9 cellular contexts compared by ENCODE assay signal in genomic region chr22:42960146-42960509, GRCh38. TPM values are rescaled to one million over a fixed set of nuclear protein-coding genes. Genes with fewer than 3 reads are reported as not detected.
DNase-seq lines count a peak whose midpoint lies in the region; ATAC-seq and TF ChIP-seq lines count a peak whose summit lies in the region.
"Had no signal": no experiment of that assay in that cellular context is flagged by ENCODE, and none has a peak within 500 bp of the region (broad histone marks: within the 10 kb centered on the region; RNA-seq: fewer than 3 reads in every experiment).

No MANE protein-coding gene starts in this region.

- in situ Hi-C loops in brain microvascular endothelial cell (cut with HindIII; ENCODE audit: low pct_ligation_motif_present, low sequenced_read_pairs) = no loop called here
- in situ Hi-C loops in transverse colon (cut with MboI; ENCODE audit: low pct_ligation_motif_present in 1 of 4, low pct_unique_long_range_greater_than_20kb in 1 of 4, low sequenced_read_pairs in 3 of 4) = no loop called here

- no peaks in the 10 kb centered on the region for H3K9me3 Mint-ChIP-seq in activated naive CD4-positive, alpha-beta T cell treated with anti-CD3 and anti-CD28 coated beads for 36 hours
- H3K9me3 Mint-ChIP-seq in CD4-positive, alpha-beta memory T cell = no peaks in the 10 kb centered on the region

- no peaks in the 10 kb centered on the region for H3K79me2 ChIP-seq in MM.1S (ENCODE audit: low read length)

- no peaks in the 10 kb centered on the region for H3K9me2 ChIP-seq in MM.1S (replicated peaks; ENCODE audit: insufficient read depth, low read length)

- H3K4me1 ChIP-seq in lung (ENCODE audit: control insufficient read depth in 2 of 2, insufficient read depth in 2 of 2, low read length in 2 of 2) = peaks cover 18 to 20% of the 10 kb centered on the region in 2 donors
- H3K4me1 ChIP-seq in transverse colon = peaks cover 33 to 75% (median 42%) of the 10 kb centered on the region in 4 donors
- peaks cover 16% of the 10 kb centered on the region for H3K4me1 ChIP-seq in CD4-positive, alpha-beta memory T cell (ENCODE audit: insufficient read depth, low read length)
- no peaks in the 10 kb centered on the region for H3K4me1 ChIP-seq in MM.1S (ENCODE audit: low read length)

- no peaks in the 10 kb centered on the region for H3K36me3 ChIP-seq in brain microvascular endothelial cell (replicated peaks)
- no peaks in the 10 kb centered on the region for H3K36me3 ChIP-seq in lung (ENCODE audit: control insufficient read depth in 2 of 2, insufficient read depth in 2 of 2, low read length in 2 of 2)
- H3K36me3 ChIP-seq in transverse colon = no peaks in the 10 kb centered on the region
- H3K36me3 ChIP-seq in CD4-positive, alpha-beta memory T cell (ENCODE audit: insufficient read depth, low read length) = no peaks in the 10 kb centered on the region
- H3K36me3 ChIP-seq in MM.1S (replicated peaks; ENCODE audit: insufficient read depth, low read length) = no peaks in the 10 kb centered on the region

- H3K4me3 Mint-ChIP-seq in activated naive CD4-positive, alpha-beta T cell treated with anti-CD3 and anti-CD28 coated beads for 36 hours = peak overlapping the region; percentile 64
- peak overlapping the region in 1 of 8 donors; percentile 60 for H3K4me3 Mint-ChIP-seq in CD4-positive, alpha-beta memory T cell

- no peaks in the 10 kb centered on the region for H3F3A ChIP-seq in MM.1S (ENCODE audit: insufficient read depth, low read length)

- H2AFZ ChIP-seq in MM.1S (ENCODE audit: low read length) = no peak overlapping the region

- no peak for DNase-seq in activated naive CD4-positive, alpha-beta T cell treated with anti-CD3 and anti-CD28 coated beads for 36 hours
- DNase-seq in activated naive CD4-positive, alpha-beta T cell treated with Interleukin-2 at 50 U/mL for 16 hours = no peak
- DNase-seq in brain microvascular endothelial cell = no peak
- DNase-seq in lung (ENCODE audit: low spot score) = no peak
- no peak for DNase-seq in transverse colon
- no peak for DNase-seq in CD4-positive, alpha-beta memory T cell
- no peak for DNase-seq in MM.1S
- DNase-seq: activated gamma-delta T cell had no signal

- TF ChIP-seq EP300 in transverse colon (IDR thresholded peaks at IDR 0.05; ENCODE audit: low read depth) = no peak

- 6 to 39% methylated on average over 3 of the region's 3 CpGs for WGBS in lung, 2 donors
- WGBS in transverse colon (ENCODE audit: low coverage in 1 of 2), 2 donors = 28 to 43% methylated on average over 3 of the region's 3 CpGs

- H4K20me1 ChIP-seq in MM.1S (ENCODE audit: insufficient read depth, low read length) = no peaks in the 10 kb centered on the region

- CTCF ChIA-PET in activated naive CD4-positive, alpha-beta T cell treated with anti-CD3 and anti-CD28 coated beads for 36 hours (lab: Charles Lee) = interaction anchor here (0.6 to 1.0 kb wide), 2 partner anchors 48 to 93 kb away, joined by 3 to 4 read pairs; no protein-coding TSS in a partner anchor
- CTCF ChIA-PET in CD4-positive, alpha-beta memory T cell (lab: Charles Lee; ENCODE audit: partially characterized antibody) = no interaction called here

- POLR2A ChIA-PET in CD4-positive, alpha-beta memory T cell (lab: Charles Lee; ENCODE audit: partially characterized antibody) = no interaction called here

- no peaks in the 10 kb centered on the region for H3K27me3 Mint-ChIP-seq in activated naive CD4-positive, alpha-beta T cell treated with anti-CD3 and anti-CD28 coated beads for 36 hours (ENCODE audit: low read depth)
- H3K27me3 Mint-ChIP-seq in CD4-positive, alpha-beta memory T cell = no peaks in the 10 kb centered on the region

- H3K9me3 ChIP-seq in lung (ENCODE audit: control insufficient read depth in 2 of 2, insufficient read depth in 1 of 2, low read length in 1 of 2) = no peaks in the 10 kb centered on the region
- no peaks in the 10 kb centered on the region for H3K9me3 ChIP-seq in transverse colon
- no peaks in the 10 kb centered on the region for H3K9me3 ChIP-seq in CD4-positive, alpha-beta memory T cell (ENCODE audit: control insufficient read depth in 1 of 2, low read length in 2 of 2)
- no peaks in the 10 kb centered on the region for H3K9me3 ChIP-seq in MM.1S (replicated peaks; ENCODE audit: insufficient read depth, low read length)

- no peak overlapping the region for H3K4me2 ChIP-seq in MM.1S (ENCODE audit: low read depth, low read length)

- TF ChIP-seq CTCF in brain microvascular endothelial cell (IDR thresholded peaks at IDR 0.05; ENCODE audit: low read depth, low read length, missing control alignments) = no peak
- no peak for TF ChIP-seq CTCF in lung (IDR thresholded peaks at IDR 0.05; ENCODE audit: control extremely low read depth, extremely low read depth)
- no peak for TF ChIP-seq CTCF in transverse colon (IDR thresholded peaks at IDR 0.05)
- TF ChIP-seq CTCF in MM.1S (IDR thresholded peaks at IDR 0.05; ENCODE audit: low read length) = no peak

- H3K27me3 ChIP-seq in brain microvascular endothelial cell (replicated peaks) (no peaks in the 10 kb centered on the region), lung (ENCODE audit: control insufficient read depth, insufficient read depth) (no peaks in the 10 kb centered on the region), transverse colon (no peaks in the 10 kb centered on the region), MM.1S (replicated peaks; ENCODE audit: insufficient read depth, low read length) (no peaks in the 10 kb centered on the region)
- H3K27me3 ChIP-seq in CD4-positive, alpha-beta memory T cell (ENCODE audit: insufficient read depth, low read length) = no peaks in the 10 kb centered on the region

- H3K4me1 Mint-ChIP-seq in activated naive CD4-positive, alpha-beta T cell treated with anti-CD3 and anti-CD28 coated beads for 36 hours (ENCODE audit: low read depth) = peaks cover 69% of the 10 kb centered on the region
- H3K4me1 Mint-ChIP-seq in CD4-positive, alpha-beta memory T cell = peaks cover 39 to 82% (median 55%) of the 10 kb centered on the region in 4 donors

- intact Hi-C loops in activated naive CD4-positive, alpha-beta T cell treated with anti-CD3 and anti-CD28 coated beads for 36 hours (cut with micrococcal nuclease) = loop anchor here (10.0 kb wide), 1 partner anchor 95 kb away; no protein-coding TSS in a partner anchor
- intact Hi-C loops in transverse colon (cut with DNase I; ENCODE audit: low total_unique reads) = no loop called here
- intact Hi-C loops in CD4-positive, alpha-beta memory T cell (cut with micrococcal nuclease) = no loop called here

- peaks cover 1% of the 10 kb centered on the region for H3K36me3 Mint-ChIP-seq in activated naive CD4-positive, alpha-beta T cell treated with anti-CD3 and anti-CD28 coated beads for 36 hours (ENCODE audit: low read depth)
- peaks cover 20 to 32% of the 10 kb centered on the region in 2 donors for H3K36me3 Mint-ChIP-seq in CD4-positive, alpha-beta memory T cell

- peak overlapping the region; percentile 95 for H3K27ac ChIP-seq in brain microvascular endothelial cell
- peak overlapping the region; percentile 75 to 89 for H3K27ac ChIP-seq in lung (ENCODE audit: low read depth in 1 of 2, low read length in 1 of 2)
- peak overlapping the region; percentile 51 to 76 (median 70) for H3K27ac ChIP-seq in transverse colon
- H3K27ac ChIP-seq in CD4-positive, alpha-beta memory T cell (ENCODE audit: low read depth, low read length) = no peak overlapping the region
- H3K27ac ChIP-seq in MM.1S (ENCODE audit: low read length) = no peak overlapping the region

- no peak overlapping the region for H3K9ac ChIP-seq in MM.1S (ENCODE audit: low read length)

- no peak for TF ChIP-seq POLR2A in transverse colon (IDR thresholded peaks at IDR 0.05)

- ATAC-seq in lung (ENCODE audit: insufficient read depth, low FRiP score) = no peak
- ATAC-seq in HG02610 (IDR thresholded peaks at IDR 0.05; ENCODE audit: unreplicated experiment) = no peak

- H3K4me3 ChIP-seq in brain microvascular endothelial cell (ENCODE audit: low read depth, low read length) = no peak overlapping the region
- H3K4me3 ChIP-seq in lung = no peak overlapping the region
- H3K4me3 ChIP-seq in transverse colon = no peak overlapping the region
- no peak overlapping the region for H3K4me3 ChIP-seq in CD4-positive, alpha-beta memory T cell (ENCODE audit: low read length in 2 of 2)
- H3K4me3 ChIP-seq in MM.1S (ENCODE audit: low read length) = no peak overlapping the region

- peak overlapping the region; percentile 26 for H3K27ac Mint-ChIP-seq in activated naive CD4-positive, alpha-beta T cell treated with anti-CD3 and anti-CD28 coated beads for 36 hours
- H3K27ac Mint-ChIP-seq in CD4-positive, alpha-beta memory T cell = peak overlapping the region in 1 of 7 donors; percentile 82

RNA-seq across cellular contexts. Expression of gene PACSIN2, which starts 54.8 kb away (rescaled TPM):
- 10 to 100 TPM; 31.2 to 32.9 TPM for total RNA-seq in activated naive CD4-positive, alpha-beta T cell treated with anti-CD3 and anti-CD28 coated beads for 36 hours
- total RNA-seq in lung = 100 to 1,000 TPM in 1 of 2 donors, 10 to 100 TPM in 1; 75.6 to 149 TPM
- 10 to 100 TPM; 40.3 to 92.5 TPM for polyA plus RNA-seq in lung
- 100 to 1,000 TPM in 3 of 4 donors, 10 to 100 TPM in 1; 53.9 to 250 (median 198) TPM for total RNA-seq in transverse colon
- total RNA-seq in CD4-positive, alpha-beta memory T cell = 10 to 100 TPM; 54.5 to 55.0 TPM
- polyA plus RNA-seq in CD4-positive, alpha-beta memory T cell = 10 to 100 TPM; 24.6 to 35.9 TPM

Comparison
In these comparisons a context has a peak if more than half of its experiments do, and no peak if none do; other contexts are left out.
1. H3K27ac ChIP-seq: peak in brain microvascular endothelial cell (single experiment), lung (2 of 2) and transverse colon (4 of 4); none in CD4-positive, alpha-beta memory T cell (single experiment) and MM.1S (single experiment).